ENCODE assay signal across 29 cellular contexts in genomic region chr10:27535312-27535711, GRCh38.
"Had no signal": no experiment of that assay in that cellular context is flagged by ENCODE, and none has a peak within 500 bp of the region (broad histone marks: within the 10 kb centered on the region; RNA-seq: fewer than 3 reads in every experiment).

No MANE protein-coding gene starts in this region.

- DNase-seq: activated B cell treated with CpG ODN at 0.5 μM for 24 hours; activated CD4-positive, alpha-beta memory T cell treated with anti-CD3 and anti-CD28 coated beads for 36 hours; activated CD4-positive, alpha-beta T cell treated with anti-CD3 and anti-CD28 coated beads for 1 hour; activated CD4-positive, alpha-beta T cell treated with anti-CD3 and anti-CD28 coated beads, Interleukin-2, amount 10 ng/mL, durations not matched to agents 7 days and 5 days; activated CD8-positive, alpha-beta memory T cell treated with anti-CD3 and anti-CD28 coated beads for 24 hours; activated gamma-delta T cell; activated naive CD4-positive, alpha-beta T cell treated with anti-CD3 and anti-CD28 coated beads for 36 hours; activated T-cell treated with anti-CD3 and anti-CD28 coated beads, Interleukin-2, amount 50 U/mL, for 48 hours; amygdala; Kasumi-1; NCI-H1092; NCI-H1417; NCI-H1930; NCI-H345; NCI-H510A; NCI-H526 treated with DMSO at 0.1 percent for 48 hours; NCI-H82; NK-92 treated with Interleukin-12 subunit alpha and Interleukin-12 subunit beta, amount 100 ng/mL, for 24 hours; SHP77; SW 1271 had no signal

- H3K27ac ChIP-seq: cardiac muscle cell, SJSA1 had no signal

- FAIRE-seq: astrocyte, RCC 7860 had no signal

- H3K4me1 Mint-ChIP-seq: activated B cell treated with CpG ODN at 0.5 μM for 24 hours had no signal

- H3K4me3 Mint-ChIP-seq: activated B cell treated with CpG ODN at 0.5 μM for 24 hours; activated CD4-positive, alpha-beta memory T cell treated with anti-CD3 and anti-CD28 coated beads for 36 hours; activated CD4-positive, alpha-beta T cell treated with anti-CD3 and anti-CD28 coated beads, Interleukin-2, amount 10 ng/mL, durations not matched to agents 7 days and 5 days; activated naive CD4-positive, alpha-beta T cell treated with anti-CD3 and anti-CD28 coated beads for 36 hours; activated naive CD8-positive, alpha-beta T cell; activated T-helper 17 cell treated with anti-CD3 and anti-CD28 coated beads, Interleukin-2, amount 50 U/mL, for 72 hours; brain; T-helper 2 cell treated with Interferon-gamma antibody and Interleukin-4, amounts not matched to agents 5 μg/mL and 100 μg/mL, for 36 hours had no signal

- H3K9me3 Mint-ChIP-seq: activated B cell treated with CpG ODN at 0.5 μM for 24 hours; activated CD4-positive, alpha-beta memory T cell treated with anti-CD3 and anti-CD28 coated beads for 36 hours; activated CD4-positive, alpha-beta T cell treated with anti-CD3 and anti-CD28 coated beads, Interleukin-2, amount 10 ng/mL, durations not matched to agents 7 days and 5 days; activated naive CD4-positive, alpha-beta T cell treated with anti-CD3 and anti-CD28 coated beads for 36 hours; activated T-helper 17 cell treated with anti-CD3 and anti-CD28 coated beads, Interleukin-2, amount 50 U/mL, for 72 hours; brain; T-helper 2 cell treated with Interferon-gamma antibody and Interleukin-4, amounts not matched to agents 5 μg/mL and 100 μg/mL, for 36 hours had no signal

- H3K4me1 ChIP-seq: SJSA1 had no signal

- H3K27me3 Mint-ChIP-seq: activated B cell treated with CpG ODN at 0.5 μM for 24 hours; activated CD4-positive, alpha-beta memory T cell treated with anti-CD3 and anti-CD28 coated beads for 36 hours; activated CD4-positive, alpha-beta T cell treated with anti-CD3 and anti-CD28 coated beads, Interleukin-2, amount 10 ng/mL, durations not matched to agents 7 days and 5 days; activated naive CD8-positive, alpha-beta T cell; activated T-helper 17 cell treated with anti-CD3 and anti-CD28 coated beads, Interleukin-2, amount 50 U/mL, for 72 hours; brain had no signal

- ATAC-seq: activated T-helper 17 cell treated with anti-CD3 and anti-CD28 coated beads, Interleukin-2, amount 50 U/mL, for 72 hours; SK-N-SH treated with all-trans-retinoic acid at 6 μM for 48 hours had no signal

- H3K27ac Mint-ChIP-seq: activated B cell treated with CpG ODN at 0.5 μM for 24 hours; activated CD4-positive, alpha-beta memory T cell treated with anti-CD3 and anti-CD28 coated beads for 36 hours; activated CD4-positive, alpha-beta T cell treated with anti-CD3 and anti-CD28 coated beads, Interleukin-2, amount 10 ng/mL, durations not matched to agents 7 days and 5 days; activated naive CD4-positive, alpha-beta T cell treated with anti-CD3 and anti-CD28 coated beads for 36 hours; activated naive CD8-positive, alpha-beta T cell; activated T-helper 17 cell treated with anti-CD3 and anti-CD28 coated beads, Interleukin-2, amount 50 U/mL, for 72 hours; brain; T-helper 2 cell treated with Interferon-gamma antibody and Interleukin-4, amounts not matched to agents 5 μg/mL and 100 μg/mL, for 36 hours had no signal

- H3K9me3 ChIP-seq: SJSA1 had no signal

- H3K4me3 ChIP-seq: cardiac muscle cell, SJSA1 had no signal

- H3K27me3 ChIP-seq: cardiac muscle cell, SJSA1 had no signal
